ENCODE assay signal across 9 cellular contexts in genomic region chrX:11533211-11533651, GRCh38.
DNase-seq lines count a peak whose midpoint lies in the region; ATAC-seq and TF ChIP-seq lines count a peak whose summit lies in the region.
"Had no signal": no experiment of that assay in that cellular context is flagged by ENCODE, and none has a peak within 500 bp of the region (broad histone marks: within the 10 kb centered on the region; RNA-seq: fewer than 3 reads in every experiment).

No MANE protein-coding gene starts in this region.

- no peaks in the 10 kb centered on the region for H3K9me2 ChIP-seq in GM23248 (ENCODE audit: insufficient read depth)

- TF ChIP-seq CTCF in KMS-11 (conservative IDR thresholded peaks at IDR 0.05; ENCODE audit: low read depth, low read length) (peak; percentile 88), left lung (IDR thresholded peaks at IDR 0.05) (peak; percentile 57 to 91), upper lobe of left lung (IDR thresholded peaks at IDR 0.05) (peak; percentile 69 to 95 (median 88))

- no peak overlapping the region for H3K27ac ChIP-seq in GM23248
- H3K27ac ChIP-seq in KMS-11: no peak overlapping the region
- no peak overlapping the region for H3K27ac ChIP-seq in left lung
- H3K27ac ChIP-seq in upper lobe of left lung: no peak overlapping the region
- H3K27ac ChIP-seq: BLaER1 had no signal

- intact Hi-C loops in left lung (cut with DNase I): loop anchor here in 1 of 2 donors (10.0 kb wide), 2 partner anchors 232 to 388 kb away; no protein-coding TSS in a partner anchor

- H3K9ac ChIP-seq in GM23248: no peak overlapping the region
- H3K9ac ChIP-seq in KMS-11: no peak overlapping the region
- no peak overlapping the region for H3K9ac ChIP-seq in NT2/D1 (ENCODE audit: insufficient read length, low read depth)
- H3K9ac ChIP-seq: BLaER1 had no signal

- H3K79me2 ChIP-seq in GM23248 (ENCODE audit: insufficient read depth) (no peaks in the 10 kb centered on the region), KMS-11 (ENCODE audit: insufficient read depth, low read depth) (no peaks in the 10 kb centered on the region)

- H3K36me3 ChIP-seq in GM23248 (ENCODE audit: low read depth) (no peaks in the 10 kb centered on the region), KMS-11 (ENCODE audit: insufficient read depth) (no peaks in the 10 kb centered on the region), NT2/D1 (ENCODE audit: insufficient read depth, insufficient read length, low read length) (no peaks in the 10 kb centered on the region), left lung (no peaks in the 10 kb centered on the region), upper lobe of left lung (no peaks in the 10 kb centered on the region)
- H3K36me3 ChIP-seq: BLaER1 had no signal

- no peak for TF ChIP-seq EP300 in upper lobe of left lung (IDR thresholded peaks at IDR 0.05)

- H3K9me3 ChIP-seq in GM23248 (ENCODE audit: low read depth) (no peaks in the 10 kb centered on the region), NT2/D1 (ENCODE audit: insufficient read depth, low read length) (no peaks in the 10 kb centered on the region), left lung (no peaks in the 10 kb centered on the region), upper lobe of left lung (no peaks in the 10 kb centered on the region)
- H3K9me3 ChIP-seq: BLaER1 had no signal

- H3K4me3 ChIP-seq in GM23248 (no peak overlapping the region), KMS-11 (IDR thresholded peaks at IDR 0.05; ENCODE audit: insufficient read depth, low read depth, low read length) (no peak overlapping the region), NT2/D1 (ENCODE audit: insufficient read length, low read depth) (no peak overlapping the region), left lung (no peak overlapping the region), upper lobe of left lung (no peak overlapping the region)
- H3K4me3 ChIP-seq: BLaER1 had no signal

- H3F3A ChIP-seq in GM23248 (ENCODE audit: insufficient read depth): no peaks in the 10 kb centered on the region

- no peaks in the 10 kb centered on the region for H4K20me1 ChIP-seq in GM23248 (ENCODE audit: insufficient read depth)
- H4K20me1 ChIP-seq in KMS-11 (ENCODE audit: insufficient read depth): no peaks in the 10 kb centered on the region

- TF ChIP-seq POLR2A in upper lobe of left lung (IDR thresholded peaks at IDR 0.05): no peak

- H3K27me3 ChIP-seq in GM23248 (replicated peaks; ENCODE audit: insufficient read depth) (no peaks in the 10 kb centered on the region), KMS-11 (ENCODE audit: insufficient read depth, low read depth) (no peaks in the 10 kb centered on the region), NT2/D1 (ENCODE audit: insufficient read depth, insufficient read length) (no peaks in the 10 kb centered on the region), left lung (no peaks in the 10 kb centered on the region), upper lobe of left lung (no peaks in the 10 kb centered on the region)

- no peak overlapping the region for H2AFZ ChIP-seq in GM23248
- H2AFZ ChIP-seq in KMS-11 (ENCODE audit: low read depth): peak overlapping the region; percentile 55; the same call in 1 of the 2 replicates

- DNase-seq in activated CD4-positive, CD25-positive, alpha-beta regulatory T cell (lab: John Stamatoyannopoulos, UW): no peak
- peak; percentile 76 for DNase-seq in GM23248
- peak; percentile 33 for DNase-seq in NT2/D1 (ENCODE audit: low read depth, low spot score)
- DNase-seq in cerebellar cortex (ENCODE audit: low spot score): peak; percentile 81
- no peak for DNase-seq in left lung
- DNase-seq in upper lobe of left lung: no peak

- 0% methylated on average over 2 of the region's 2 CpGs for WGBS in GM23248 (ENCODE audit: low coverage in 1 of 2, low lambda C conversion rate in 2 of 2, missing lambda C conversion rate in 2 of 2), 2 experiments
- WGBS in upper lobe of left lung, 2 donors: 0 to 3% methylated on average over 2 of the region's 2 CpGs

- H3K4me2 ChIP-seq in GM23248 (ENCODE audit: unreplicated experiment) (no peak overlapping the region), KMS-11 (peak overlapping the region; percentile 36; the same call in 1 of the 2 replicates)
- H3K4me2 ChIP-seq: BLaER1 had no signal

- in situ Hi-C loops in GM23248 (cut with MboI): loop anchor here (10.0 kb wide), 1 partner anchor 202 kb away; no protein-coding TSS in a partner anchor

- peak; percentile 94 to 97 for ATAC-seq in activated CD4-positive, CD25-positive, alpha-beta regulatory T cell treated with anti-CD3 and anti-CD28 coated beads, Interleukin-2, amount 50 U/mL, for 24 hours
- ATAC-seq in left lung (peak; percentile 97), upper lobe of left lung (ENCODE audit: low FRiP score in 2 of 2) (peak; percentile 86 to 92)

- H3K4me1 ChIP-seq in GM23248 (ENCODE audit: insufficient read depth) (no peaks in the 10 kb centered on the region), KMS-11 (ENCODE audit: low read depth, poor library complexity, severe bottlenecking) (peaks cover 11% of the 10 kb centered on the region), NT2/D1 (ENCODE audit: insufficient read depth, insufficient read length) (no peaks in the 10 kb centered on the region), left lung (no peaks in the 10 kb centered on the region), upper lobe of left lung (no peaks in the 10 kb centered on the region)
- H3K4me1 ChIP-seq: BLaER1 had no signal

Comparison
In these comparisons a context has a peak if more than half of its experiments do, and no peak if none do; other contexts are left out.
1. DNase-seq: peak in GM23248 (single experiment), NT2/D1 (single experiment) and cerebellar cortex (single experiment); none in activated CD4-positive, CD25-positive, alpha-beta regulatory T cell (0 of 4), left lung (0 of 2) and upper lobe of left lung (0 of 2).
2. Peak in every context shown above with its lines, with median percentiles within 50 percentile points of each other: ATAC-seq and CTCF ChIP-seq.